In genomic region chr10:27995311-27995710, GRCh38 we compare ENCODE assay signal across 25 cellular contexts. TPM values are rescaled to one million over a fixed set of nuclear protein-coding genes. Genes with fewer than 3 reads are reported as not detected.
"Had no signal": no experiment of that assay in that cellular context is flagged by ENCODE, and none has a peak within 500 bp of the region (broad histone marks: within the 10 kb centered on the region; RNA-seq: fewer than 3 reads in every experiment).

No MANE protein-coding gene starts in this region.

- H3K27me3 ChIP-seq: body of pancreas had no signal

- ATAC-seq: activated CD8-positive, alpha-beta T cell treated with anti-CD3 and anti-CD28 coated beads, Interleukin-2, amount 10 ng/mL, durations not matched to agents 7 days and 5 days; activated naive CD8-positive, alpha-beta T cell treated with anti-CD3 and anti-CD28 coated beads, Interleukin-2, amount 50 U/mL, for 24 hours; body of pancreas; foreskin keratinocyte; left colon; mucosa of descending colon; sciatic nerve; stimulated activated memory B cell treated with anti-CD40 and anti-IgM and Interleukin-4, amounts not matched to agents 10 μg/mL and 1 μg/mL and 100 μg/mL, for 72 hours had no signal

- H3K9me3 ChIP-seq: body of pancreas, mucosa of descending colon, transverse colon had no signal

- FAIRE-seq: islet of Langerhans, small intestine, TTC549, urothelium cell line had no signal

- H3K4me1 ChIP-seq: foreskin keratinocyte had no signal

- H3K4me3 ChIP-seq: body of pancreas, cardiac muscle cell, mucosa of descending colon, transverse colon had no signal

- H3K27ac ChIP-seq: body of pancreas, cardiac muscle cell, foreskin keratinocyte, transverse colon, WERI-Rb-1 had no signal

- DNase-seq: activated CD4-positive, alpha-beta T cell treated with anti-CD3 and anti-CD28 coated beads for 1 hour; activated CD4-positive, alpha-beta T cell treated with anti-CD3 and anti-CD28 coated beads, Interleukin-2, amount 50 U/mL, for 1 hour; activated CD8-positive, alpha-beta T cell treated with anti-CD3 and anti-CD28 coated beads, Interleukin-2, amount 10 ng/mL, durations not matched to agents 7 days and 5 days; activated gamma-delta T cell; activated naive CD4-positive, alpha-beta T cell treated with anti-CD3 and anti-CD28 coated beads, Interleukin-2, amount 50 U/mL, for 16 hours; activated naive CD8-positive, alpha-beta T cell treated with anti-CD3 and anti-CD28 coated beads, Interleukin-2, amount 50 U/mL, for 24 hours; anterior cingulate cortex; body of pancreas; cortex of kidney; erythroblast; foreskin keratinocyte; left colon; mucosa of descending colon; small intestine; stimulated activated CD4-positive, alpha-beta T cell treated with anti-CD3 and anti-CD28 coated beads, Interleukin-15, amount 100 ng/mL, for 24 hours; transverse colon; WERI-Rb-1 had no signal

- H3K36me3 ChIP-seq: cardiac muscle cell, transverse colon, WERI-Rb-1 had no signal

RNA-seq across cellular contexts. Expression of gene ODAD2, which starts 3.6 kb away (rescaled TPM):
- total RNA-seq: activated CD8-positive, alpha-beta T cell treated with anti-CD3 and anti-CD28 coated beads, Interleukin-2, amount 10 ng/mL, durations not matched to agents 7 days and 5 days; activated T-helper 1 cell treated with anti-CD3 and anti-CD28 coated beads, Interleukin-12 subunit alpha, Interleukin-12 subunit beta, Interleukin-2, Interleukin-4 antibody, amounts not matched to agents 30 ng/mL and 10 ng/mL and 1 ng/mL, durations not matched to agents 14 hours and 24 hours and 36 hours had no signal
- polyA plus RNA-seq: neural cell had no signal
